ENCODE assay signal across 9 cellular contexts in genomic region chr2:10721344-10722251, GRCh38. TPM values are rescaled to one million over a fixed set of nuclear protein-coding genes. Genes with fewer than 3 reads are reported as not detected.
DNase-seq lines count a peak whose midpoint lies in the region; ATAC-seq, FAIRE-seq and TF ChIP-seq lines count a peak whose summit lies in the region.
"Had no signal": no experiment of that assay in that cellular context is flagged by ENCODE, and none has a peak within 500 bp of the region (broad histone marks: within the 10 kb centered on the region; RNA-seq: fewer than 3 reads in every experiment).

Gene ATP6V1C2, plus strand, starts transcription at chr2:10721630. Its CDS starts 1,220 bp downstream, at chr2:10722850.

- TF ChIP-seq RAD21 in H1 (IDR thresholded peaks at IDR 0.05 in 1 of 2, conservative IDR thresholded peaks at IDR 0.05 in 1 of 2; ENCODE audit: low read depth in 2 of 2, low read length in 2 of 2) (no peak), neural cell (conservative IDR thresholded peaks at IDR 0.05) (no peak)

- H3K27ac ChIP-seq in HEK293 (ENCODE audit: extremely low read depth, low read depth, low read length), result no peak within 1 kb of the TSS; the same call in 1 of the 2 replicates
- H3K27ac ChIP-seq in H1 (ENCODE audit: low read depth, low read length), result no peak within 1 kb of the TSS
- no peak within 1 kb of the TSS for H3K27ac ChIP-seq in neural cell (ENCODE audit: low read length)

- H3K9me2 ChIP-seq in neural cell (ENCODE audit: insufficient read depth, low read length), result no peaks in the 10 kb centered on the region

- H3K9ac ChIP-seq in H1 (replicated peaks in 1 of 4; ENCODE audit: extremely low read depth in 1 of 4, low read depth in 3 of 4, low read length in 3 of 4), result peak within 1 kb of the TSS in 2 of 4 experiments; percentile 8 to 19; a peak in 1 of 7 replicates
- peak within 1 kb of the TSS; percentile 34 for H3K9ac ChIP-seq in neural cell (ENCODE audit: low read length)

- 2% methylated on average over 40 of the region's 109 CpGs; no CpG with 5 or more reads in 1 of the 2 experiments for WGBS in H1 (ENCODE audit: extremely low coverage in 1 of 2, insufficient coverage in 1 of 2, insufficient read length in 1 of 2, insufficient replicate concordance in 2 of 2, low coverage in 1 of 2, low lambda C conversion rate in 2 of 2, missing lambda C conversion rate in 1 of 2), 2 experiments

- H4K8ac ChIP-seq in H1 (ENCODE audit: extremely low read depth, insufficient read depth, low read length), result no peak within 1 kb of the TSS; the same call in 1 of the 2 replicates

- H4K91ac ChIP-seq in H1 (replicated peaks; ENCODE audit: insufficient read length, low read length), result no peak within 1 kb of the TSS

- FAIRE-seq in H1 (lab: Jason Lieb, UNC), result no peak

- peak; percentile 38 to 41 for DNase-seq in activated T-cell treated with anti-CD3 and anti-CD28 coated beads, Interleukin-2, amount 50 U/mL, for 72 hours
- no peak for DNase-seq in activated T-cell treated with anti-CD3 and anti-CD28 coated beads, Interleukin-2, amount 50 U/mL, for 48 hours
- DNase-seq in NCI-H526 treated with DMSO at 0.1 percent for 48 hours (lab: John Stamatoyannopoulos, UW) (peak; percentile 41), H1 (ENCODE audit: low read depth in 1 of 2, low spot score in 2 of 2) (peak in 1 of 2 experiments; percentile 78), UCSD-AML1 (lab: John Stamatoyannopoulos, UW; ENCODE audit: unreplicated experiment) (no peak)
- DNase-seq in stimulated activated naive CD4-positive, alpha-beta T cell (lab: John Stamatoyannopoulos, UW), result no peak

- no peaks in the 10 kb centered on the region for H3K36me3 ChIP-seq in HEK293 (ENCODE audit: control insufficient read depth in 2 of 2, insufficient read depth in 1 of 2, low read length in 2 of 2)
- H3K36me3 ChIP-seq in H1 (ENCODE audit: control insufficient read depth in 2 of 4, insufficient read depth in 4 of 4, low read length in 3 of 4), result no peaks in the 10 kb centered on the region
- no peaks in the 10 kb centered on the region for H3K36me3 ChIP-seq in neural cell (ENCODE audit: insufficient read depth, low read length)

- no peaks in the 10 kb centered on the region for H3K79me2 ChIP-seq in H1 (ENCODE audit: control insufficient read depth in 1 of 2, insufficient read depth in 2 of 2, low read length in 2 of 2)
- no peaks in the 10 kb centered on the region for H3K79me2 ChIP-seq in neural cell (replicated peaks; ENCODE audit: insufficient read depth, low read length)

- H2AFZ ChIP-seq in H1 (ENCODE audit: low read length), result peak within 1 kb of the TSS; percentile 28; the same call in 1 of the 2 replicates
- H2AFZ ChIP-seq in neural cell (ENCODE audit: low read depth, low read length), result no peak within 1 kb of the TSS

- H3K4me2 ChIP-seq in H1 (ENCODE audit: insufficient read depth in 1 of 2, low read depth in 2 of 2, low read length in 2 of 2) (peak within 1 kb of the TSS; percentile 91 to 94), neural cell (ENCODE audit: low read length) (peak within 1 kb of the TSS; percentile 59)

- H3K4me3 ChIP-seq in HEK293 (ENCODE audit: low read depth, low read length) (peak within 1 kb of the TSS; percentile 52), H1 (ENCODE audit: extremely low read depth in 1 of 4, insufficient read depth in 2 of 4, low read depth in 3 of 4, low read length in 4 of 4) (peak within 1 kb of the TSS; percentile 55 to 80 (median 60)), neural cell (ENCODE audit: low read length) (peak within 1 kb of the TSS; percentile 74)

- H3K27ac Mint-ChIP-seq in activated T-cell treated with anti-CD3 and anti-CD28 coated beads, Interleukin-2, amount 50 U/mL, for 72 hours, result no peak within 1 kb of the TSS

- POLR2A ChIA-PET in HEK293 (lab: Yijun Ruan, JAX) (interaction anchor here (0.7 kb wide), 1 partner anchor 15 kb away, joined by 5 read pairs; no protein-coding TSS in a partner anchor), H1 (lab: Charles Lee; ENCODE audit: partially characterized antibody) (interaction anchor here (0.7 to 1.7 kb wide), 5 partner anchors 9 to 240 kb away, joined by 3 to 5 read pairs (median 3); no protein-coding TSS in a partner anchor)

- H3K23ac ChIP-seq in H1 (ENCODE audit: insufficient read length), result no peak within 1 kb of the TSS

- CTCF ChIA-PET in HEK293 (lab: Yijun Ruan, JAX), result interaction anchor here (0.7 to 1.1 kb wide), 3 partner anchors 12 to 649 kb away, joined by 3 to 4 read pairs (median 3); no protein-coding TSS in a partner anchor
- CTCF ChIA-PET in H1 (lab: Charles Lee; ENCODE audit: partially characterized antibody), result interaction anchor here (0.9 to 1.6 kb wide), 4 partner anchors 8 to 67 kb away, joined by 3 to 4 read pairs (median 3); no protein-coding TSS in a partner anchor

- H3K23me2 ChIP-seq in H1 (ENCODE audit: low read depth, low read length), result peaks cover 13% of the 10 kb centered on the region; the same call in 1 of the 2 replicates

- no peak within 1 kb of the TSS for H3K56ac ChIP-seq in H1 (replicated peaks; ENCODE audit: insufficient read length, low read depth, low read length)

- ATAC-seq in activated T-cell treated with anti-CD3 and anti-CD28 coated beads, Interleukin-2, amount 50 U/mL, for 72 hours (replicated peaks in 1 of 2), result peak; percentile 72 to 84

- TF ChIP-seq CTCF in HEK293 (tag by site-specific recombination; IDR thresholded peaks at IDR 0.05), result peak; percentile 33; the same call in 1 of the 2 replicates
- no peak for TF ChIP-seq CTCF in H1 (IDR thresholded peaks at IDR 0.05; ENCODE audit: control extremely low read depth in 1 of 3, insufficient read depth in 1 of 3, low read depth in 1 of 3, low read length in 3 of 3)
- no peak for TF ChIP-seq CTCF in neural cell (IDR thresholded peaks at IDR 0.05; ENCODE audit: poor library complexity, severe bottlenecking)

- H3K4me3 Mint-ChIP-seq in activated T-cell treated with anti-CD3 and anti-CD28 coated beads, Interleukin-2, amount 50 U/mL, for 72 hours, result peak within 1 kb of the TSS; percentile 64 to 75

- no peak within 1 kb of the TSS for H2BK5ac ChIP-seq in H1 (ENCODE audit: low read depth, low read length)

- no peak within 1 kb of the TSS for H2BK120ac ChIP-seq in H1 (replicated peaks; ENCODE audit: low read depth, low read length)

- H3K36me3 Mint-ChIP-seq in activated T-cell treated with anti-CD3 and anti-CD28 coated beads, Interleukin-2, amount 50 U/mL, for 72 hours (ENCODE audit: insufficient read depth in 2 of 2), result no peaks in the 10 kb centered on the region

- peaks cover 8% of the 10 kb centered on the region for H3K4me1 Mint-ChIP-seq in activated T-cell treated with anti-CD3 and anti-CD28 coated beads, Interleukin-2, amount 50 U/mL, for 72 hours (ENCODE audit: low read depth)

- H3K9me3 ChIP-seq in HEK293 (ENCODE audit: control insufficient read depth, insufficient read depth, low read depth, low read length) (no peaks in the 10 kb centered on the region), H1 (ENCODE audit: insufficient read depth in 2 of 2, low read depth in 1 of 2, low read length in 1 of 2) (no peaks in the 10 kb centered on the region), neural cell (ENCODE audit: low read length) (no peaks in the 10 kb centered on the region)

- H3K27me3 Mint-ChIP-seq in activated T-cell treated with anti-CD3 and anti-CD28 coated beads, Interleukin-2, amount 50 U/mL, for 72 hours (ENCODE audit: low read depth), result peaks cover 60% of the 10 kb centered on the region

- H2BK15ac ChIP-seq in H1 (ENCODE audit: low read length), result 0 out of 2 replicates have a peak within 1 kb of the TSS, but pooled peaks have one; percentile 29

- H3K18ac ChIP-seq in H1 (ENCODE audit: extremely low read depth, low read length), result no peak within 1 kb of the TSS

- no peak within 1 kb of the TSS for H2BK12ac ChIP-seq in H1 (ENCODE audit: low read depth, low read length)

- H3K27me3 ChIP-seq in H1 (replicated peaks in 1 of 4; ENCODE audit: control insufficient read depth in 3 of 4, extremely low read depth in 1 of 4, insufficient read depth in 3 of 4, low read length in 3 of 4) (peaks cover 32 to 44% (median 42%) of the 10 kb centered on the region in 4 experiments), neural cell (ENCODE audit: insufficient read depth, low read depth, low read length) (peaks cover 51% of the 10 kb centered on the region)

- H3F3A ChIP-seq in neural cell (ENCODE audit: insufficient read depth, low read length, poor library complexity, severe bottlenecking), result no peaks in the 10 kb centered on the region

- H2BK20ac ChIP-seq in H1 (ENCODE audit: low read length), result no peak within 1 kb of the TSS

- TF ChIP-seq EP300 in H1 (IDR thresholded peaks at IDR 0.05; ENCODE audit: borderline replicate concordance in 1 of 2, low read depth in 2 of 2, low read length in 2 of 2) (no peak), neural cell (conservative IDR thresholded peaks at IDR 0.05; ENCODE audit: poor library complexity, severe bottlenecking) (no peak)

- no peak within 1 kb of the TSS for H2AK5ac ChIP-seq in H1 (ENCODE audit: low read depth, low read length)

- H3K9me3 Mint-ChIP-seq in activated T-cell treated with anti-CD3 and anti-CD28 coated beads, Interleukin-2, amount 50 U/mL, for 72 hours, result no peaks in the 10 kb centered on the region

- H3K4me1 ChIP-seq in HEK293 (ENCODE audit: control insufficient read depth, insufficient read depth, low read length) (no peaks in the 10 kb centered on the region), H1 (replicated peaks in 1 of 4; ENCODE audit: control insufficient read depth in 3 of 4, insufficient read depth in 4 of 4, low read length in 3 of 4) (peaks cover 0 to 5% (median 3%) of the 10 kb centered on the region in 4 experiments; a peak in 4 of 7 replicates)

- no peak for TF ChIP-seq POLR2A in H1 (IDR thresholded peaks at IDR 0.05; ENCODE audit: control extremely low read depth in 1 of 2, low read depth in 2 of 2, low read length in 2 of 2)

- H4K20me1 ChIP-seq in H1 (replicated peaks in 1 of 2; ENCODE audit: control insufficient read depth in 1 of 2, insufficient read depth in 2 of 2, low read length in 2 of 2) (peaks cover 0 to 4% of the 10 kb centered on the region in 2 experiments), neural cell (ENCODE audit: insufficient read depth) (no peaks in the 10 kb centered on the region)

- H3K79me1 ChIP-seq in H1 (ENCODE audit: low read depth, low read length), result no peaks in the 10 kb centered on the region

- no peak within 1 kb of the TSS for H3K4ac ChIP-seq in H1 (replicated peaks; ENCODE audit: insufficient read length, low read depth, low read length)

- no peak within 1 kb of the TSS for H4K5ac ChIP-seq in H1 (ENCODE audit: insufficient read length, low read depth, low read length)

- no peak within 1 kb of the TSS for H3K14ac ChIP-seq in H1 (ENCODE audit: insufficient read length)

RNA-seq across cellular contexts. Expression of gene ATP6V1C2, which starts in this region (rescaled TPM):
- under 1 TPM in 1 of 2 donors, not detected in 1; 0.21 TPM for total RNA-seq in activated T-cell treated with anti-CD3 and anti-CD28 coated beads, Interleukin-2, amount 50 U/mL, for 72 hours
- total RNA-seq in H1 (2021; fragmentation: NEBNext Ultra II Directional; extraction: Animal tissue kit (Norgen Biotek cat#: 25700)), result 0.63 and 0.74 TPM in 2 replicates
- polyA plus RNA-seq in H1 (2011; rRNA removed) (0.29 and 0.36 TPM in 2 replicates), neural cell (0.64 TPM in 1 of 2 replicates, not detected in the other)
- 0.41 TPM for polyA plus RNA-seq in H1 (2011; cell fraction: cytosol; rRNA removed)
- polyA plus RNA-seq in H1 (2011; cell fraction: nucleus; rRNA removed), result 1.5 TPM
- 1.7 to 2.8 TPM (median 1.8 TPM) in 4 replicates for polyA plus RNA-seq in H1 (2012, experiment 1 of 2)
- polyA plus RNA-seq in H1 (2012, experiment 2 of 2), result 0.39 TPM
- polyA plus RNA-seq in H1 (2013, experiment 1 of 2), result 0.47 TPM
- polyA plus RNA-seq in H1 (2013, experiment 2 of 2), result 0.74 TPM
- polyA minus RNA-seq in H1 (2011; rRNA and poly(A)+ RNA removed), result 0.22 and 0.28 TPM in 2 replicates
- polyA minus RNA-seq in H1 (2011; cell fraction: cytosol; rRNA and poly(A)+ RNA removed), result not detected
- polyA minus RNA-seq in H1 (2011; cell fraction: nucleus; rRNA and poly(A)+ RNA removed), result 0.90 TPM
- not detected in 2 replicates for polyA minus RNA-seq in neural cell
- total RNA-seq: glomerular endothelial cell had no signal

Comparison
In these comparisons a context has a peak if more than half of its experiments do, and no peak if none do; other contexts are left out.
1. Peak in DNase-seq and ATAC-seq in activated T-cell treated with anti-CD3 and anti-CD28 coated beads, Interleukin-2, amount 50 U/mL, for 72 hours; RNA of the gene not detected or under 1 TPM.